19 cellular contexts compared by ENCODE assay signal in the genomic region with DNA sequence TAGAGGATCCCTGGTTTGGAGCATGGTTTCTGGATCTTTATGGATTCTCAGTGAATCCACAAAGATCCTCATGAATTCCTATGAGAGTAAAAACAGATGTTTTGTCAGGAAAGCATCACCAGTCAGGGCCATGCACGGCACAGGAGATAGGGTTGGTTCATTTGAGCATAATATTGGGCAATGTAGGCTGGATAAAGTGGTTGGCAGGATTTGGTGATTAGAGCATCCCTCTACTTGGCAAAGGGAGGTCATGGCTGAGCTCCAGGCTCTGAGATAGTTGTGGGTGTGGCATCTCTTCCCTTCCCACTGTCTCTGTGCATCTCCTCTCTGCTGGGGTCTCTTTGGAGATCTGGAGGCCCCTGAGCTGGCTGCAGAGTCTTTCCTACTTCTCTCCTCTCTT.
"Had no signal": no experiment of that assay in that cellular context is flagged by ENCODE, and none has a peak within 500 bp of the region (broad histone marks: within the 10 kb centered on the region; RNA-seq: fewer than 3 reads in every experiment).

No MANE protein-coding gene starts in this region.

- H3K36me3 ChIP-seq: esophagus squamous epithelium, gastrocnemius medialis, prostate gland, upper lobe of right lung had no signal

- H3K4me3 ChIP-seq: esophagus squamous epithelium, gastrocnemius medialis, prostate gland, upper lobe of right lung had no signal

- H3K4me1 ChIP-seq: esophagus squamous epithelium, gastrocnemius medialis, prostate gland, upper lobe of right lung had no signal

- H3K27ac ChIP-seq: esophagus squamous epithelium, gastrocnemius medialis, prostate gland, upper lobe of right lung had no signal

- H3K9me3 ChIP-seq: esophagus squamous epithelium, gastrocnemius medialis, prostate gland, upper lobe of right lung had no signal

- DNase-seq: activated CD4-positive, alpha-beta T cell treated with anti-CD3 and anti-CD28 coated beads for 48 hours; activated CD4-positive, CD25-positive, alpha-beta regulatory T cell; activated CD8-positive, alpha-beta memory T cell treated with anti-CD3 and anti-CD28 coated beads, Interleukin-2, amount 50 U/mL, for 4 hours; activated effector memory CD4-positive, alpha-beta T cell treated with Interleukin-2 at 50 U/mL for 16 hours; activated naive CD4-positive, alpha-beta T cell treated with anti-CD3 and anti-CD28 coated beads, Interleukin-2, amount 10 ng/mL, durations not matched to agents 7 days and 5 days; activated naive CD8-positive, alpha-beta T cell treated with anti-CD3 and anti-CD28 coated beads, Interleukin-2, amount 50 U/mL, for 24 hours; activated T-cell treated with anti-CD3 and anti-CD28 coated beads, Interleukin-2, amount 50 U/mL, for 4 hours; aorta; effector memory CD4-positive, alpha-beta T cell; esophagus squamous epithelium; gastrocnemius medialis; right cardiac atrium; small intestine; stimulated activated CD4-positive, alpha-beta T cell treated with anti-CD3 and anti-CD28 coated beads, Interleukin-4, amount 100 ng/mL, for 24 hours; T-helper 1 cell; T1000; upper lobe of right lung had no signal

- H3K27me3 ChIP-seq: esophagus squamous epithelium, gastrocnemius medialis, upper lobe of right lung had no signal

- ATAC-seq: activated naive CD8-positive, alpha-beta T cell treated with anti-CD3 and anti-CD28 coated beads, Interleukin-2, amount 50 U/mL, for 24 hours; activated T-cell treated with anti-CD3 and anti-CD28 coated beads, Interleukin-2, amount 50 U/mL, for 4 hours; gastrocnemius medialis; right cardiac atrium; stimulated activated effector memory CD8-positive, alpha-beta T cell treated with anti-CD3 and anti-CD28 coated beads, Interleukin-12 subunit alpha, Interleukin-12 subunit beta, amount 100 ng/mL, for 72 hours; upper lobe of right lung had no signal
